Comparison of ENCODE assay signal across 20 cellular contexts in the genomic region with DNA sequence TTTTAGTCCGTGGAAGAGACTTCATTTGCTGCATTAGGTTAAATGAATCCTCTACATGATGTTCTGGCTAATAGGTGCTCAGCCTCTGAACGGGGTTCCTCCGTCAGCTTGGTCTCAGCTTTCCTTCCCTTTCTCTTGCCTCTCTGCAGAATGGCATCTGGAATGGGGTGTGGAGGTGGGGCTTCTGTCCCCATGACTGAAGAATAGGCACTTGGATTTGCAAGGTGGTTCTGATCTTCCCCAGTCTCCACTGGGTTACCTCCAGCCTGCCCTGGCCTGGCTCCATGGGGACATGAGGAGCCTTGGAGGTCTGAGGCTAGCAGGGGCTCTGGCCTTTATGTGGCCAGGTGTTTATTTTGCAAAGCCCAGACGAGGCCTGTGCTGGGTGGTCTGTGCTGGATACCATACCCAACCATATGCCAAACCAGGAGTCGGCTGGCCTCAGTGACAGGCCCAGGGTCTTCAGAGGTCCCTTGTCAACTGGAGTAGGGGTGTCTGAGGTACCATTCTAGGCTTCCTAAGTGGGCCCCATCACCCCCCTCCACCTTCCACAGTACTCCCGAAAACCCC.
"Had no signal": no experiment of that assay in that cellular context is flagged by ENCODE, and none has a peak within 500 bp of the region (broad histone marks: within the 10 kb centered on the region; RNA-seq: fewer than 3 reads in every experiment).

No MANE protein-coding gene starts in this region.

- H3K4me1 Mint-ChIP-seq: IgD-negative memory B cell had no signal

- H3K4me3 Mint-ChIP-seq: IgD-negative memory B cell had no signal

- DNase-seq: KBM-7, NCI-H1092, NCI-H1105 treated with DMSO at 0.1 percent for 48 hours, NCI-H1417 treated with DMSO at 0.1 percent for 48 hours, NCI-H146, NCI-H1694 treated with DMSO at 0.1 percent for 48 hours, NCI-H1930, NCI-H2081, NCI-H2107, NCI-H2227 treated with DMSO at 0.1 percent for 48 hours, NCI-H524 treated with DMSO at 0.1 percent for 48 hours, NCI-H69, NCI-H774, PC-3, SHP77 had no signal

- H3K27ac Mint-ChIP-seq: IgD-negative memory B cell had no signal

- ATAC-seq: Panc1, PC-3, SK-N-SH treated with all-trans-retinoic acid at 6 μM for 48 hours had no signal

- H3K27ac ChIP-seq: HL-60, RWPE1 had no signal
